Comparison of ENCODE assay signal across 25 cellular contexts in genomic region chr6:106856227-106856874, GRCh38.
"Had no signal": no experiment of that assay in that cellular context is flagged by ENCODE, and none has a peak within 500 bp of the region (broad histone marks: within the 10 kb centered on the region; RNA-seq: fewer than 3 reads in every experiment).

No MANE protein-coding gene starts in this region.

- H3K9me3 ChIP-seq: pancreas, right lobe of liver, suprapubic skin, transverse colon, upper lobe of right lung, uterus had no signal

- H3K27me3 ChIP-seq: pancreas, right lobe of liver, suprapubic skin, transverse colon, upper lobe of right lung, uterus had no signal

- H3K27ac Mint-ChIP-seq: effector memory CD8-positive, alpha-beta T cell; immature natural killer cell; memory B cell; natural killer cell; stimulated activated naive CD8-positive, alpha-beta T cell treated with anti-CD3 and anti-CD28 coated beads, Interleukin-15, amount 100 ng/mL, for 72 hours had no signal

- H3K27ac ChIP-seq: pancreas, right lobe of liver, suprapubic skin, transverse colon, upper lobe of right lung had no signal

- H3K36me3 ChIP-seq: pancreas, right lobe of liver, suprapubic skin, transverse colon, upper lobe of right lung, uterus had no signal

- H3K4me2 ChIP-seq: smooth muscle cell had no signal

- H3K9me3 Mint-ChIP-seq: effector memory CD8-positive, alpha-beta T cell; natural killer cell had no signal

- H3K4me1 Mint-ChIP-seq: immature natural killer cell; natural killer cell; stimulated activated naive CD8-positive, alpha-beta T cell treated with anti-CD3 and anti-CD28 coated beads, Interleukin-15, amount 100 ng/mL, for 72 hours had no signal

- H3K27me3 Mint-ChIP-seq: memory B cell; stimulated activated naive CD8-positive, alpha-beta T cell treated with anti-CD3 and anti-CD28 coated beads, Interleukin-15, amount 100 ng/mL, for 72 hours had no signal

- H3K4me1 ChIP-seq: pancreas, right lobe of liver, upper lobe of right lung, uterus had no signal

- H3K4me3 ChIP-seq: lung, pancreas, right lobe of liver, smooth muscle cell, suprapubic skin, transverse colon, upper lobe of right lung, uterus had no signal

- FAIRE-seq: endometrium, frontal cortex, keratinocyte, pancreas had no signal

- H3K36me3 Mint-ChIP-seq: immature natural killer cell, natural killer cell had no signal

- DNase-seq: cortex of kidney; effector memory CD8-positive, alpha-beta T cell; erythroblast; hypothalamus; immature natural killer cell; left ventricle myocardium superior; natural killer cell; pancreas; right lobe of liver; stimulated activated CD4-positive, alpha-beta T cell treated with anti-CD3 and anti-CD28 coated beads, Interleukin-12 subunit alpha, Interleukin-12 subunit beta, amount 100 ng/mL, for 4 hours; stimulated activated CD4-positive, alpha-beta T cell treated with anti-CD3 and anti-CD28 coated beads, Interleukin-1b, Interleukin-23, amount 100 ng/mL, for 48 hours; stimulated activated CD4-positive, alpha-beta T cell treated with anti-CD3 and anti-CD28 coated beads, Interleukin-4, amount 100 ng/mL, for 1 hour; stimulated activated CD8-positive, alpha-beta memory T cell treated with anti-CD3 and anti-CD28 coated beads, Interleukin-4, amount 100 ng/mL, for 48 hours; stimulated activated naive CD4-positive, alpha-beta T cell; stimulated activated naive CD8-positive, alpha-beta T cell treated with anti-CD3 and anti-CD28 coated beads, Interleukin-15, amount 100 ng/mL, for 72 hours; transverse colon; upper lobe of right lung; uterus had no signal

- H3K4me3 Mint-ChIP-seq: effector memory CD8-positive, alpha-beta T cell; immature natural killer cell; memory B cell; natural killer cell; stimulated activated naive CD8-positive, alpha-beta T cell treated with anti-CD3 and anti-CD28 coated beads, Interleukin-15, amount 100 ng/mL, for 72 hours had no signal
